Comparison of ENCODE assay signal across 1 cellular context in genomic region chr19:8307965-8308866, GRCh38.
TF ChIP-seq lines count a peak whose summit lies in the region.

Gene CD320, minus strand, starts transcription at chr19:8308358. Its CDS starts 68 bp downstream, at chr19:8308290.

TF ChIP-seq in K562, 482 proteins besides CTCF, POLR2A, EP300 and RAD21 (continued from another document and continues in another):
- TF ChIP-seq ZNF217 (CRISPR knock-in tag; IDR thresholded peaks at IDR 0.05), result no peak
- TF ChIP-seq ZNF263 (CRISPR knock-in tag; IDR thresholded peaks at IDR 0.05; ENCODE audit: borderline replicate concordance), result peak; percentile 65
- TF ChIP-seq, protein P1, sequence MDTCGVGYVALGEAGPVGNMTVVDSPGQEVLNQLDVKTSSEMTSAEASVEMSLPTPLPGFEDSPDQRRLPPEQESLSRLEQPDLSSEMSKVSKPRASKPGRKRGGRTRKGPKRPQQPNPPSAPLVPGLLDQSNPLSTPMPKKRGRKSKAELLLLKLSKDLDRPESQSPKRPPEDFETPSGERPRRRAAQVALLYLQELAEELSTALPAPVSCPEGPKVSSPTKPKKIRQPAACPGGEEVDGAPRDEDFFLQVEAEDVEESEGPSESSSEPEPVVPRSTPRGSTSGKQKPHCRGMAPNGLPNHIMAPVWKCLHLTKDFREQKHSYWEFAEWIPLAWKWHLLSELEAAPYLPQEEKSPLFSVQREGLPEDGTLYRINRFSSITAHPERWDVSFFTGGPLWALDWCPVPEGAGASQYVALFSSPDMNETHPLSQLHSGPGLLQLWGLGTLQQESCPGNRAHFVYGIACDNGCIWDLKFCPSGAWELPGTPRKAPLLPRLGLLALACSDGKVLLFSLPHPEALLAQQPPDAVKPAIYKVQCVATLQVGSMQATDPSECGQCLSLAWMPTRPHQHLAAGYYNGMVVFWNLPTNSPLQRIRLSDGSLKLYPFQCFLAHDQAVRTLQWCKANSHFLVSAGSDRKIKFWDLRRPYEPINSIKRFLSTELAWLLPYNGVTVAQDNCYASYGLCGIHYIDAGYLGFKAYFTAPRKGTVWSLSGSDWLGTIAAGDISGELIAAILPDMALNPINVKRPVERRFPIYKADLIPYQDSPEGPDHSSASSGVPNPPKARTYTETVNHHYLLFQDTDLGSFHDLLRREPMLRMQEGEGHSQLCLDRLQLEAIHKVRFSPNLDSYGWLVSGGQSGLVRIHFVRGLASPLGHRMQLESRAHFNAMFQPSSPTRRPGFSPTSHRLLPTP (IDR thresholded peaks at IDR 0.05; ENCODE audit: borderline replicate concordance, extremely low read depth, insufficient read length), result no peak
- no peak for TF ChIP-seq ZNF354B (CRISPR knock-in tag; IDR thresholded peaks at IDR 0.05)
- no peak for TF ChIP-seq SOX6 (IDR thresholded peaks at IDR 0.05)
- no peak for TF ChIP-seq PCBP2 (IDR thresholded peaks at IDR 0.05; ENCODE audit: low read depth, low read length, poor library complexity, severe bottlenecking)
- peak; percentile 79; the same call in 1 of the 2 replicates for TF ChIP-seq ZKSCAN1 (IDR thresholded peaks at IDR 0.05; ENCODE audit: low read depth, low read length)
- no peak for TF ChIP-seq ZFP36 (IDR thresholded peaks at IDR 0.05; ENCODE audit: low read depth, low read length, partially characterized antibody)
- TF ChIP-seq ZBTB43 (CRISPR knock-in tag; IDR thresholded peaks at IDR 0.05), result no peak; the same call in 1 of the 2 replicates
- TF ChIP-seq, protein P2, sequence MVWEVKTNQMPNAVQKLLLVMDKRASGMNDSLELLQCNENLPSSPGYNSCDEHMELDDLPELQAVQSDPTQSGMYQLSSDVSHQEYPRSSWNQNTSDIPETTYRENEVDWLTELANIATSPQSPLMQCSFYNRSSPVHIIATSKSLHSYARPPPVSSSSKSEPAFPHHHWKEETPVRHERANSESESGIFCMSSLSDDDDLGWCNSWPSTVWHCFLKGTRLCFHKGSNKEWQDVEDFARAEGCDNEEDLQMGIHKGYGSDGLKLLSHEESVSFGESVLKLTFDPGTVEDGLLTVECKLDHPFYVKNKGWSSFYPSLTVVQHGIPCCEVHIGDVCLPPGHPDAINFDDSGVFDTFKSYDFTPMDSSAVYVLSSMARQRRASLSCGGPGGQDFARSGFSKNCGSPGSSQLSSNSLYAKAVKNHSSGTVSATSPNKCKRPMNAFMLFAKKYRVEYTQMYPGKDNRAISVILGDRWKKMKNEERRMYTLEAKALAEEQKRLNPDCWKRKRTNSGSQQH (CRISPR knock-in tag; IDR thresholded peaks at IDR 0.05), result peak; percentile 80; the same call in 1 of the 2 replicates
- TF ChIP-seq U2AF1 (optimal IDR thresholded peaks at IDR 0.05; ENCODE audit: low read depth, low read length), result peak; percentile 89
- no peak for TF ChIP-seq FOXJ3 (CRISPR knock-in tag; IDR thresholded peaks at IDR 0.05)
- no peak for TF ChIP-seq SMARCA5 (IDR thresholded peaks at IDR 0.05)
- no peak for TF ChIP-seq CTCFL (IDR thresholded peaks at IDR 0.05; ENCODE audit: borderline replicate concordance, insufficient read depth, low read depth, low read length, poor library complexity, severe bottlenecking)
- TF ChIP-seq PHTF2 (CRISPR knock-in tag; IDR thresholded peaks at IDR 0.05), result no peak
- peak; percentile 64; the same call in 1 of the 2 replicates for TF ChIP-seq LCOR (CRISPR knock-in tag; IDR thresholded peaks at IDR 0.05)
- TF ChIP-seq ZNF436 (CRISPR knock-in tag; IDR thresholded peaks at IDR 0.05), result no peak
- no peak for TF ChIP-seq ZBTB5 (IDR thresholded peaks at IDR 0.05)
- TF ChIP-seq ZNF589 (CRISPR knock-in tag; IDR thresholded peaks at IDR 0.05; ENCODE audit: low read depth), result no peak; the same call in 1 of the 2 replicates
- peak; percentile 62 to 66; a peak in 2 of 4 replicates for TF ChIP-seq NONO (IDR thresholded peaks at IDR 0.05; ENCODE audit: low read depth in 2 of 2, low read length in 1 of 2)
- TF ChIP-seq ZNF644 (tag; IDR thresholded peaks at IDR 0.05; ENCODE audit: low read depth), result no peak
- TF ChIP-seq SRSF7 (optimal IDR thresholded peaks at IDR 0.05; ENCODE audit: low read depth, low read length), result no peak
- no peak for TF ChIP-seq LEF1 (IDR thresholded peaks at IDR 0.05)
- TF ChIP-seq SRSF3 (IDR thresholded peaks at IDR 0.05; ENCODE audit: insufficient read depth, low read length), result no peak
- TF ChIP-seq ZNF3 (CRISPR knock-in tag; IDR thresholded peaks at IDR 0.05), result no peak
- no peak for TF ChIP-seq ZNF57 (CRISPR knock-in tag; IDR thresholded peaks at IDR 0.05)
- no peak for TF ChIP-seq BMI1 (IDR thresholded peaks at IDR 0.05; ENCODE audit: low read length)
- peak; percentile 49 for TF ChIP-seq RUNX1 (IDR thresholded peaks at IDR 0.05; ENCODE audit: low read depth)
- TF ChIP-seq, protein P3, sequence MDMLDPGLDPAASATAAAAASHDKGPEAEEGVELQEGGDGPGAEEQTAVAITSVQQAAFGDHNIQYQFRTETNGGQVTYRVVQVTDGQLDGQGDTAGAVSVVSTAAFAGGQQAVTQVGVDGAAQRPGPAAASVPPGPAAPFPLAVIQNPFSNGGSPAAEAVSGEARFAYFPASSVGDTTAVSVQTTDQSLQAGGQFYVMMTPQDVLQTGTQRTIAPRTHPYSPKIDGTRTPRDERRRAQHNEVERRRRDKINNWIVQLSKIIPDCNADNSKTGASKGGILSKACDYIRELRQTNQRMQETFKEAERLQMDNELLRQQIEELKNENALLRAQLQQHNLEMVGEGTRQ (CRISPR knock-in tag; IDR thresholded peaks at IDR 0.05), result peak; percentile 75
- peak; percentile 78 for TF ChIP-seq GABPB1 (CRISPR knock-in tag; IDR thresholded peaks at IDR 0.05)
- TF ChIP-seq STAT5B (CRISPR knock-in tag; IDR thresholded peaks at IDR 0.05), result no peak
- TF ChIP-seq TCF7 (IDR thresholded peaks at IDR 0.05; ENCODE audit: borderline replicate concordance), result 0 out of 2 replicates have a peak, but pooled peaks have one; percentile 33
- TF ChIP-seq EGR1 (conservative IDR thresholded peaks at IDR 0.05), result no peak; the same call in 1 of the 2 replicates
- TF ChIP-seq POLR2G (IDR thresholded peaks at IDR 0.05; ENCODE audit: low read depth, low read length), result peak; percentile 93
- peak; percentile 72; the same call in 1 of the 2 replicates for TF ChIP-seq NR2C2 (CRISPR knock-in tag; IDR thresholded peaks at IDR 0.05)
- TF ChIP-seq NR2C2 (tag; IDR thresholded peaks at IDR 0.05), result peak; percentile 47; the same call in 1 of the 2 replicates
- TF ChIP-seq SMAD3 (CRISPR knock-in tag; conservative IDR thresholded peaks at IDR 0.05), result no peak
- TF ChIP-seq, protein P4, sequence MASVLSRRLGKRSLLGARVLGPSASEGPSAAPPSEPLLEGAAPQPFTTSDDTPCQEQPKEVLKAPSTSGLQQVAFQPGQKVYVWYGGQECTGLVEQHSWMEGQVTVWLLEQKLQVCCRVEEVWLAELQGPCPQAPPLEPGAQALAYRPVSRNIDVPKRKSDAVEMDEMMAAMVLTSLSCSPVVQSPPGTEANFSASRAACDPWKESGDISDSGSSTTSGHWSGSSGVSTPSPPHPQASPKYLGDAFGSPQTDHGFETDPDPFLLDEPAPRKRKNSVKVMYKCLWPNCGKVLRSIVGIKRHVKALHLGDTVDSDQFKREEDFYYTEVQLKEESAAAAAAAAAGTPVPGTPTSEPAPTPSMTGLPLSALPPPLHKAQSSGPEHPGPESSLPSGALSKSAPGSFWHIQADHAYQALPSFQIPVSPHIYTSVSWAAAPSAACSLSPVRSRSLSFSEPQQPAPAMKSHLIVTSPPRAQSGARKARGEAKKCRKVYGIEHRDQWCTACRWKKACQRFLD (CRISPR knock-in tag; IDR thresholded peaks at IDR 0.05), result peak; percentile 86; the same call in 1 of the 2 replicates
- TF ChIP-seq, protein P5, sequence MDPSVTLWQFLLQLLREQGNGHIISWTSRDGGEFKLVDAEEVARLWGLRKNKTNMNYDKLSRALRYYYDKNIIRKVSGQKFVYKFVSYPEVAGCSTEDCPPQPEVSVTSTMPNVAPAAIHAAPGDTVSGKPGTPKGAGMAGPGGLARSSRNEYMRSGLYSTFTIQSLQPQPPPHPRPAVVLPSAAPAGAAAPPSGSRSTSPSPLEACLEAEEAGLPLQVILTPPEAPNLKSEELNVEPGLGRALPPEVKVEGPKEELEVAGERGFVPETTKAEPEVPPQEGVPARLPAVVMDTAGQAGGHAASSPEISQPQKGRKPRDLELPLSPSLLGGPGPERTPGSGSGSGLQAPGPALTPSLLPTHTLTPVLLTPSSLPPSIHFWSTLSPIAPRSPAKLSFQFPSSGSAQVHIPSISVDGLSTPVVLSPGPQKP (CRISPR knock-in tag; IDR thresholded peaks at IDR 0.05), result no peak
- TF ChIP-seq PTBP1 (IDR thresholded peaks at IDR 0.05; ENCODE audit: low read depth, low read length), result no peak
- TF ChIP-seq ZNF75A (CRISPR knock-in tag; IDR thresholded peaks at IDR 0.05), result no peak
- TF ChIP-seq NFIC (IDR thresholded peaks at IDR 0.05), result peak; percentile 89
- TF ChIP-seq, protein P6, sequence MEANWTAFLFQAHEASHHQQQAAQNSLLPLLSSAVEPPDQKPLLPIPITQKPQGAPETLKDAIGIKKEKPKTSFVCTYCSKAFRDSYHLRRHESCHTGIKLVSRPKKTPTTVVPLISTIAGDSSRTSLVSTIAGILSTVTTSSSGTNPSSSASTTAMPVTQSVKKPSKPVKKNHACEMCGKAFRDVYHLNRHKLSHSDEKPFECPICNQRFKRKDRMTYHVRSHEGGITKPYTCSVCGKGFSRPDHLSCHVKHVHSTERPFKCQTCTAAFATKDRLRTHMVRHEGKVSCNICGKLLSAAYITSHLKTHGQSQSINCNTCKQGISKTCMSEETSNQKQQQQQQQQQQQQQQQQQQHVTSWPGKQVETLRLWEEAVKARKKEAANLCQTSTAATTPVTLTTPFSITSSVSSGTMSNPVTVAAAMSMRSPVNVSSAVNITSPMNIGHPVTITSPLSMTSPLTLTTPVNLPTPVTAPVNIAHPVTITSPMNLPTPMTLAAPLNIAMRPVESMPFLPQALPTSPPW (CRISPR knock-in tag; IDR thresholded peaks at IDR 0.05), result peak; percentile 87
- TF ChIP-seq RBM22 (IDR thresholded peaks at IDR 0.05; ENCODE audit: low read depth, low read length, poor library complexity, severe bottlenecking), result peak; percentile 89
- TF ChIP-seq ZNF79 (CRISPR knock-in tag; IDR thresholded peaks at IDR 0.05; ENCODE audit: low read depth), result no peak
- TF ChIP-seq ATF6 (CRISPR knock-in tag; IDR thresholded peaks at IDR 0.05), result peak; percentile 97; the same call in 1 of the 2 replicates
- TF ChIP-seq SIRT6 (IDR thresholded peaks at IDR 0.05; ENCODE audit: low read depth, low read length), result no peak
